ENCODE assay signal across 14 cellular contexts in genomic region chr9:94819161-94819677, GRCh38.
DNase-seq lines count a peak whose midpoint lies in the region; ATAC-seq and TF ChIP-seq lines count a peak whose summit lies in the region.
"Had no signal": no experiment of that assay in that cellular context is flagged by ENCODE, and none has a peak within 500 bp of the region (broad histone marks: within the 10 kb centered on the region; RNA-seq: fewer than 3 reads in every experiment).

No MANE protein-coding gene starts in this region.

- intact Hi-C loops in Right ventricle myocardium superior (cut with DNase I): no loop called here
- intact Hi-C loops in colonic mucosa (cut with DNase I): no loop called here

- H3K9me3 ChIP-seq in RWPE2 (ENCODE audit: severe bottlenecking) (no peaks in the 10 kb centered on the region), colonic mucosa (no peaks in the 10 kb centered on the region)
- H3K9me3 ChIP-seq: neutrophil had no signal

- H3K27me3 Mint-ChIP-seq in nephron (ENCODE audit: low read depth) (no peaks in the 10 kb centered on the region), type B pancreatic cell (no peaks in the 10 kb centered on the region), T-cell (no peaks in the 10 kb centered on the region)
- H3K27me3 Mint-ChIP-seq: activated CD4-positive, alpha-beta memory T cell treated with anti-CD3 and anti-CD28 coated beads, Interleukin-2, amount 10 ng/mL, durations not matched to agents 7 days and 5 days had no signal

- POLR2A ChIA-PET in T-cell (lab: Charles Lee): no interaction called here

- H3K27me3 ChIP-seq in RWPE2 (ENCODE audit: insufficient read depth, poor library complexity, severe bottlenecking): no peaks in the 10 kb centered on the region
- no peaks in the 10 kb centered on the region for H3K27me3 ChIP-seq in colonic mucosa
- H3K27me3 ChIP-seq: neutrophil had no signal

- ATAC-seq in RWPE2 (ENCODE audit: low read depth) (no peak), Right ventricle myocardium superior (ENCODE audit: poor library complexity) (peak; percentile 80), T-cell (replicated peaks in 1 of 4) (no peak)
- ATAC-seq: CD8-positive, alpha-beta T cell had no signal

- TF ChIP-seq CTCF in RWPE2 (IDR thresholded peaks at IDR 0.05; ENCODE audit: poor library complexity, severe bottlenecking) (no peak), nephron (IDR thresholded peaks at IDR 0.05; ENCODE audit: unreplicated experiment in 3 of 3) (no peak), type B pancreatic cell (conservative IDR thresholded peaks at IDR 0.05) (no peak), colonic mucosa (IDR thresholded peaks at IDR 0.05) (no peak)

- H3K4me1 Mint-ChIP-seq in nephron: peaks cover 27% of the 10 kb centered on the region
- H3K4me1 Mint-ChIP-seq in type B pancreatic cell (ENCODE audit: unreplicated experiment): peaks cover 35% of the 10 kb centered on the region
- no peaks in the 10 kb centered on the region for H3K4me1 Mint-ChIP-seq in T-cell

- H3K4me3 ChIP-seq in RWPE2 (ENCODE audit: severe bottlenecking) (no peak overlapping the region), colonic mucosa (no peak overlapping the region)

- no peaks in the 10 kb centered on the region for H3K36me3 ChIP-seq in RWPE2 (ENCODE audit: low read depth)
- no peaks in the 10 kb centered on the region for H3K36me3 ChIP-seq in colonic mucosa
- H3K36me3 ChIP-seq: neutrophil had no signal

- H3K27ac Mint-ChIP-seq in nephron (peak overlapping the region; percentile 70 to 76 (median 73)), type B pancreatic cell (peak overlapping the region; percentile 98), T-cell (peak overlapping the region in 1 of 2 donors; percentile 16)
- H3K27ac Mint-ChIP-seq: activated CD4-positive, alpha-beta memory T cell treated with anti-CD3 and anti-CD28 coated beads, Interleukin-2, amount 10 ng/mL, durations not matched to agents 7 days and 5 days; CD8-positive, alpha-beta T cell had no signal

- in situ Hi-C loops in ACHN (cut with HindIII; ENCODE audit: low pct_ligation_motif_present, low pct_unique_long_range_greater_than_20kb, low sequenced_read_pairs): no loop called here

- H3K4me1 ChIP-seq in RWPE2 (ENCODE audit: insufficient read depth, poor library complexity, severe bottlenecking) (peaks cover 20% of the 10 kb centered on the region), colonic mucosa (no peaks in the 10 kb centered on the region)

- H3K36me3 Mint-ChIP-seq in nephron (ENCODE audit: low read depth) (peaks cover 25% of the 10 kb centered on the region), type B pancreatic cell (peaks cover 26% of the 10 kb centered on the region), T-cell (peaks cover 44% of the 10 kb centered on the region)

- no peaks in the 10 kb centered on the region for H3K9me3 Mint-ChIP-seq in nephron
- H3K9me3 Mint-ChIP-seq in type B pancreatic cell: peaks cover 7% of the 10 kb centered on the region
- no peaks in the 10 kb centered on the region for H3K9me3 Mint-ChIP-seq in T-cell
- H3K9me3 Mint-ChIP-seq: activated CD4-positive, alpha-beta memory T cell treated with anti-CD3 and anti-CD28 coated beads, Interleukin-2, amount 10 ng/mL, durations not matched to agents 7 days and 5 days; CD8-positive, alpha-beta T cell had no signal

- H3K4me3 Mint-ChIP-seq in nephron: no peak overlapping the region
- H3K4me3 Mint-ChIP-seq in type B pancreatic cell: peak overlapping the region; percentile 53
- H3K4me3 Mint-ChIP-seq in T-cell: no peak overlapping the region
- H3K4me3 Mint-ChIP-seq: activated CD4-positive, alpha-beta memory T cell treated with anti-CD3 and anti-CD28 coated beads, Interleukin-2, amount 10 ng/mL, durations not matched to agents 7 days and 5 days; CD8-positive, alpha-beta T cell had no signal

- no peak for DNase-seq in RWPE2 (ENCODE audit: low spot score)
- DNase-seq in Right ventricle myocardium superior: peak; percentile 58
- no peak for DNase-seq in type B pancreatic cell (ENCODE audit: extremely low spot score, unreplicated experiment)
- DNase-seq in colonic mucosa: no peak
- no peak for DNase-seq in T-cell
- DNase-seq in ACHN: no peak
- DNase-seq: activated CD4-positive, alpha-beta memory T cell treated with anti-CD3 and anti-CD28 coated beads, Interleukin-2, amount 10 ng/mL, durations not matched to agents 7 days and 5 days; CD8-positive, alpha-beta T cell; cerebellar nuclear complex; NCI-H1417; NCI-H82; T-helper 2 cell had no signal

- H3K9ac ChIP-seq in colonic mucosa (ENCODE audit: low read depth in 2 of 2, low read length in 2 of 2): no peak overlapping the region

- CTCF ChIA-PET in T-cell (lab: Charles Lee): no interaction called here

- peak overlapping the region; percentile 57 for H3K27ac ChIP-seq in RWPE2 (ENCODE audit: poor library complexity, severe bottlenecking)
- H3K27ac ChIP-seq in colonic mucosa: no peak overlapping the region
- H3K27ac ChIP-seq: neutrophil had no signal
